ENCODE assay signal across 26 cellular contexts in genomic region chr17:49518346-49519078, GRCh38. TPM values are rescaled to one million over a fixed set of nuclear protein-coding genes. Genes with fewer than 3 reads are reported as not detected.
"Had no signal": no experiment of that assay in that cellular context is flagged by ENCODE, and none has a peak within 500 bp of the region (broad histone marks: within the 10 kb centered on the region; RNA-seq: fewer than 3 reads in every experiment).

No MANE protein-coding gene starts in this region.

- ATAC-seq: activated CD4-positive, alpha-beta T cell treated with anti-CD3 and anti-CD28 coated beads for 36 hours; activated T-cell treated with anti-CD3 and anti-CD28 coated beads, Interleukin-2, amount 50 U/mL, for 72 hours; body of pancreas; heart right ventricle; left lobe of liver; lower lobe of right lung; pancreas; psoas muscle; stimulated activated naive CD8-positive, alpha-beta T cell treated with anti-CD3 and anti-CD28 coated beads, Interleukin-15, Interleukin-2, amounts not matched to agents 100 U/mL and 50 U/mL, for 24 hours; T-cell had no signal

- DNase-seq: activated CD4-positive, alpha-beta T cell treated with anti-CD3 and anti-CD28 coated beads for 36 hours; activated CD4-positive, alpha-beta T cell treated with anti-CD3 and anti-CD28 coated beads, Interleukin-2, amount 50 U/mL, for 4 hours; activated CD8-positive, alpha-beta memory T cell treated with anti-CD3 and anti-CD28 coated beads for 24 hours; activated naive CD4-positive, alpha-beta T cell treated with anti-CD3 and anti-CD28 coated beads, Interleukin-2, amount 10 ng/mL, durations not matched to agents 7 days and 5 days; activated T-cell treated with anti-CD3 and anti-CD28 coated beads, Interleukin-2, amount 50 U/mL, for 72 hours; anterior cingulate cortex; body of pancreas; heart right ventricle; lower lobe of right lung; mesendoderm; naive B cell; pancreas; psoas muscle; stimulated activated CD4-positive, alpha-beta T cell treated with anti-CD3 and anti-CD28 coated beads, Interleukin-4, amount 100 ng/mL, for 24 hours; stimulated activated naive CD8-positive, alpha-beta T cell treated with anti-CD3 and anti-CD28 coated beads, Interleukin-15, Interleukin-2, amounts not matched to agents 100 U/mL and 50 U/mL, for 24 hours; T-cell; thyroid gland; WERI-Rb-1 had no signal

- H3K36me3 ChIP-seq: cardiac muscle cell, heart right ventricle, lower lobe of right lung, neutrophil, pancreas, right atrium auricular region, thyroid gland, WERI-Rb-1 had no signal

- H3K27ac ChIP-seq: body of pancreas, cardiac muscle cell, lower lobe of right lung, neutrophil, pancreas, psoas muscle, right atrium auricular region, thyroid gland, WERI-Rb-1 had no signal

- FAIRE-seq: endometrium, keratinocyte, pancreas, TTC549 had no signal

- H3K27me3 ChIP-seq: body of pancreas, cardiac muscle cell, pancreas, right atrium auricular region, thyroid gland had no signal

- H3K4me3 ChIP-seq: body of pancreas, cardiac muscle cell, heart right ventricle, lower lobe of right lung, pancreas, psoas muscle, right atrium auricular region, thyroid gland had no signal

- H3K9me3 ChIP-seq: body of pancreas, heart right ventricle, lower lobe of right lung, neutrophil, pancreas, psoas muscle, right atrium auricular region, thyroid gland had no signal

RNA-seq across cellular contexts. Expression of gene NGFR, which starts 23.4 kb away (rescaled TPM):
- total RNA-seq: epithelial cell of proximal tubule had no signal

RNA-seq across cellular contexts. Expression of gene NXPH3, which starts 57.2 kb away (rescaled TPM):
- total RNA-seq: T-cell had no signal
